In genomic region chr2:222305510-222306392, GRCh38 we compare ENCODE assay signal across 8 cellular contexts. TPM values are rescaled to one million over a fixed set of nuclear protein-coding genes. Genes with fewer than 3 reads are reported as not detected.
DNase-seq lines count a peak whose midpoint lies in the region; ATAC-seq and TF ChIP-seq lines count a peak whose summit lies in the region.

No MANE protein-coding gene starts in this region.

- no peak overlapping the region for H3K27ac ChIP-seq in mesodermal cell (ENCODE audit: low read depth, low read length, severe bottlenecking)
- no peak overlapping the region for H3K27ac ChIP-seq in aorta (ENCODE audit: low read depth in 1 of 2, low read length in 2 of 2)

- H3K9me3 ChIP-seq in mesodermal cell (ENCODE audit: control insufficient read depth, low read length) (no peaks in the 10 kb centered on the region), aorta (ENCODE audit: control insufficient read depth, low read length) (no peaks in the 10 kb centered on the region)

- TF ChIP-seq CTCF in LNCaP clone FGC (IDR thresholded peaks at IDR 0.05; ENCODE audit: control insufficient read depth, extremely low read depth, insufficient read depth) = no peak

- intact Hi-C loops in aorta (cut with DNase I) = no loop called here

- no peaks in the 10 kb centered on the region for H3K36me3 ChIP-seq in mesodermal cell (ENCODE audit: control insufficient read depth, insufficient read depth, low read length)
- no peaks in the 10 kb centered on the region for H3K36me3 ChIP-seq in aorta (ENCODE audit: control insufficient read depth in 1 of 2, insufficient read depth in 2 of 2, low read length in 1 of 2)

- no peak overlapping the region for H3K27ac Mint-ChIP-seq in central memory CD8-positive, alpha-beta T cell (ENCODE audit: low read depth)

- H3K27me3 Mint-ChIP-seq in central memory CD8-positive, alpha-beta T cell = peaks cover 100% of the 10 kb centered on the region

- ATAC-seq in central memory CD8-positive, alpha-beta T cell (replicated peaks; ENCODE audit: extremely low read depth, poor library complexity, severe bottlenecking) = no peak
- ATAC-seq in aorta (ENCODE audit: low FRiP score) = no peak
- no peak for ATAC-seq in HG03378 (IDR thresholded peaks at IDR 0.05; ENCODE audit: unreplicated experiment)

- DNase-seq in NCI-H1436 (lab: John Stamatoyannopoulos, UW) = peak; percentile 28
- DNase-seq in NCI-H1436 treated with DMSO at 0.1 percent for 48 hours (lab: John Stamatoyannopoulos, UW) = no peak
- no peak for DNase-seq in LNCaP clone FGC (ENCODE audit: low read depth)
- DNase-seq in central memory CD8-positive, alpha-beta T cell (ENCODE audit: low spot score in 2 of 2) = no peak
- peak in 1 of 2 donors; percentile 77 for DNase-seq in aorta
- no peak for DNase-seq in T1000 (lab: John Stamatoyannopoulos, UW)

- peak overlapping the region; percentile 62 for H3K4me3 Mint-ChIP-seq in central memory CD8-positive, alpha-beta T cell

- peaks cover 34% of the 10 kb centered on the region for H3K4me1 Mint-ChIP-seq in central memory CD8-positive, alpha-beta T cell

- peaks cover 10% of the 10 kb centered on the region for H3K36me3 Mint-ChIP-seq in central memory CD8-positive, alpha-beta T cell (ENCODE audit: insufficient read depth)

- WGBS in mesodermal cell (ENCODE audit: insufficient coverage in 2 of 2), 2 experiments = 0 to 1% methylated on average over 46 to 54 of the region's 66 CpGs
- WGBS in aorta, 2 donors = 3% methylated on average over 66 of the region's 66 CpGs

- peaks cover 33% of the 10 kb centered on the region for H3K4me1 ChIP-seq in mesodermal cell (ENCODE audit: control insufficient read depth, insufficient read depth, low read length, poor library complexity, severe bottlenecking)
- no peaks in the 10 kb centered on the region for H3K4me1 ChIP-seq in aorta (ENCODE audit: control insufficient read depth in 1 of 2, insufficient read depth in 2 of 2, low read length in 2 of 2)

- no peaks in the 10 kb centered on the region for H3K9me3 Mint-ChIP-seq in central memory CD8-positive, alpha-beta T cell

- peak overlapping the region; percentile 18; the same call in 1 of the 2 replicates for H3K4me3 ChIP-seq in LNCaP clone FGC (ENCODE audit: low read depth, low read length)
- peak overlapping the region; percentile 11 for H3K4me3 ChIP-seq in mesodermal cell (ENCODE audit: extremely low read depth, insufficient read depth, low read length, poor library complexity, severe bottlenecking)
- peak overlapping the region; percentile 16 to 49 for H3K4me3 ChIP-seq in aorta (ENCODE audit: low read length in 2 of 2)

- H3K27me3 ChIP-seq in aorta (ENCODE audit: control insufficient read depth in 1 of 2, insufficient read depth in 2 of 2, low read length in 1 of 2) = no peaks in the 10 kb centered on the region

RNA-seq across cellular contexts. Expression of gene PAX3, which starts 7.0 kb away (rescaled TPM):
- 13.7 TPM for polyA plus RNA-seq in mesodermal cell (2013, experiment 1 of 2)
- polyA plus RNA-seq in mesodermal cell (2013, experiment 2 of 2) = 10.5 TPM
- under 1 TPM in 1 of 2 donors, not detected in 1; 0.60 TPM for total RNA-seq in aorta
- polyA plus RNA-seq in aorta = not detected
